ENCODE assay signal across 16 cellular contexts in genomic region chr15:85453144-85453872, GRCh38.
DNase-seq lines count a peak whose midpoint lies in the region; ATAC-seq and TF ChIP-seq lines count a peak whose summit lies in the region.
"Had no signal": no experiment of that assay in that cellular context is flagged by ENCODE, and none has a peak within 500 bp of the region (broad histone marks: within the 10 kb centered on the region; RNA-seq: fewer than 3 reads in every experiment).

No MANE protein-coding gene starts in this region.

- no peak for DNase-seq in activated naive CD4-positive, alpha-beta T cell treated with anti-CD3 and anti-CD28 coated beads, Interleukin-2, amount 50 U/mL, for 72 hours (ENCODE audit: low spot score in 2 of 2)
- no peak for DNase-seq in activated naive CD4-positive, alpha-beta T cell treated with anti-CD3 and anti-CD28 coated beads, Interleukin-2, amount 50 U/mL, for 16 hours
- DNase-seq in right atrium auricular region (ENCODE audit: low spot score) (no peak), upper lobe of right lung (no peak), NCI-H774 (lab: John Stamatoyannopoulos, UW) (no peak), SK-N-DZ (ENCODE audit: low spot score) (no peak), prostate gland (ENCODE audit: low spot score) (no peak)
- DNase-seq: activated T-cell treated with anti-CD3 and anti-CD28 coated beads, Interleukin-2, amount 50 U/mL, for 4 hours; COR-L47; OCI-M1; ovary; spleen; substantia nigra had no signal

- no peak for TF ChIP-seq POLR2A in prostate gland (IDR thresholded peaks at IDR 0.05)

- H3K4me1 ChIP-seq in right atrium auricular region (peaks cover 0 to 52% of the 10 kb centered on the region in 2 donors), upper lobe of right lung (peaks cover 4% of the 10 kb centered on the region), prostate gland (replicated peaks) (no peaks in the 10 kb centered on the region)

- peaks cover 39% of the 10 kb centered on the region for H3K4me1 Mint-ChIP-seq in activated T-helper 17 cell treated with anti-CD3 and anti-CD28 coated beads, Interleukin-2, amount 50 U/mL, for 72 hours

- H3K27ac Mint-ChIP-seq in activated naive CD4-positive, alpha-beta T cell treated with anti-CD3 and anti-CD28 coated beads, Interleukin-2, amount 50 U/mL, for 72 hours, result peak overlapping the region; percentile 55 to 70
- peak overlapping the region; percentile 33 for H3K27ac Mint-ChIP-seq in activated T-helper 17 cell treated with anti-CD3 and anti-CD28 coated beads, Interleukin-2, amount 50 U/mL, for 72 hours
- H3K27ac Mint-ChIP-seq: mesothelial cell of epicardium had no signal

- WGBS in prostate gland, result 89% methylated on average over 5 of the region's 5 CpGs

- H3K27me3 ChIP-seq in right atrium auricular region (no peaks in the 10 kb centered on the region), upper lobe of right lung (no peaks in the 10 kb centered on the region), prostate gland (replicated peaks; ENCODE audit: insufficient read depth) (no peaks in the 10 kb centered on the region)
- H3K27me3 ChIP-seq: ovary, spleen had no signal

- H3K9me3 Mint-ChIP-seq in activated naive CD4-positive, alpha-beta T cell treated with anti-CD3 and anti-CD28 coated beads, Interleukin-2, amount 50 U/mL, for 72 hours, result peaks cover 21 to 38% of the 10 kb centered on the region in 2 donors
- peaks cover 9% of the 10 kb centered on the region for H3K9me3 Mint-ChIP-seq in activated T-helper 17 cell treated with anti-CD3 and anti-CD28 coated beads, Interleukin-2, amount 50 U/mL, for 72 hours

- no peak overlapping the region for H3K4me3 ChIP-seq in right atrium auricular region
- no peak overlapping the region for H3K4me3 ChIP-seq in upper lobe of right lung
- no peak overlapping the region for H3K4me3 ChIP-seq in prostate gland
- H3K4me3 ChIP-seq: ovary, spleen had no signal

- H3K36me3 ChIP-seq in right atrium auricular region (no peaks in the 10 kb centered on the region), upper lobe of right lung (no peaks in the 10 kb centered on the region), prostate gland (no peaks in the 10 kb centered on the region)
- H3K36me3 ChIP-seq: ovary, spleen had no signal

- H3K4me3 Mint-ChIP-seq in activated T-helper 17 cell treated with anti-CD3 and anti-CD28 coated beads, Interleukin-2, amount 50 U/mL, for 72 hours, result peak overlapping the region; percentile 27
- H3K4me3 Mint-ChIP-seq: activated T-cell treated with anti-CD3 and anti-CD28 coated beads, Interleukin-2, amount 50 U/mL, for 4 hours; mesothelial cell of epicardium had no signal

- H3K9me3 ChIP-seq in right atrium auricular region (no peaks in the 10 kb centered on the region), upper lobe of right lung (peaks cover 7% of the 10 kb centered on the region), prostate gland (no peaks in the 10 kb centered on the region)
- H3K9me3 ChIP-seq: ovary had no signal

- no peak for TF ChIP-seq CTCF in right atrium auricular region (IDR thresholded peaks at IDR 0.05)
- TF ChIP-seq CTCF in upper lobe of right lung (IDR thresholded peaks at IDR 0.05), result no peak
- no peak for TF ChIP-seq CTCF in prostate gland (IDR thresholded peaks at IDR 0.05)

- H3K36me3 Mint-ChIP-seq in activated naive CD4-positive, alpha-beta T cell treated with anti-CD3 and anti-CD28 coated beads, Interleukin-2, amount 50 U/mL, for 72 hours, result peaks cover 28 to 41% of the 10 kb centered on the region in 2 donors
- no peaks in the 10 kb centered on the region for H3K36me3 Mint-ChIP-seq in activated T-helper 17 cell treated with anti-CD3 and anti-CD28 coated beads, Interleukin-2, amount 50 U/mL, for 72 hours (ENCODE audit: low read depth)

- intact Hi-C loops in upper lobe of right lung (cut with DNase I) (no loop called here), prostate gland (cut with DNase I) (no loop called here)

- no peaks in the 10 kb centered on the region for H3K27me3 Mint-ChIP-seq in activated T-helper 17 cell treated with anti-CD3 and anti-CD28 coated beads, Interleukin-2, amount 50 U/mL, for 72 hours

- H3K27ac ChIP-seq in right atrium auricular region (peak overlapping the region; percentile 8 to 56), upper lobe of right lung (no peak overlapping the region), prostate gland (no peak overlapping the region)
- H3K27ac ChIP-seq: ovary, spleen had no signal

- ATAC-seq in activated naive CD4-positive, alpha-beta T cell treated with anti-CD3 and anti-CD28 coated beads, Interleukin-2, amount 50 U/mL, for 72 hours, result no peak
- ATAC-seq in activated T-helper 17 cell treated with anti-CD3 and anti-CD28 coated beads, Interleukin-2, amount 50 U/mL, for 72 hours (replicated peaks), result peak; percentile 14
- peak; percentile 39 for ATAC-seq in upper lobe of right lung
- ATAC-seq: activated CD4-positive, CD25-positive, alpha-beta regulatory T cell treated with anti-CD3 and anti-CD28 coated beads, Interleukin-2, amount 50 U/mL, for 24 hours had no signal

Comparison
In these comparisons a context has a peak if more than half of its experiments do, and no peak if none do; other contexts are left out.
1. ATAC-seq: peak in activated T-helper 17 cell treated with anti-CD3 and anti-CD28 coated beads, Interleukin-2, amount 50 U/mL, for 72 hours (single experiment) and upper lobe of right lung (single experiment); none in activated naive CD4-positive, alpha-beta T cell treated with anti-CD3 and anti-CD28 coated beads, Interleukin-2, amount 50 U/mL, for 72 hours (0 of 2).
2. H3K27ac ChIP-seq: peak in right atrium auricular region (2 of 2); none in upper lobe of right lung (single experiment) and prostate gland (0 of 2).